ENCODE assay signal across 11 cellular contexts in genomic region chr17:58323420-58324408, GRCh38. TPM values are rescaled to one million over a fixed set of nuclear protein-coding genes. Genes with fewer than 3 reads are reported as not detected.
A peak's percentile ranks its signal among the peaks of the same experiment; 100 is the strongest.
DNase-seq lines count a peak whose midpoint lies in the region; ATAC-seq and TF ChIP-seq lines count a peak whose summit lies in the region.
"Had no signal": no experiment of that assay in that cellular context is flagged by ENCODE, and none has a peak within 500 bp of the region (broad histone marks: within the 10 kb centered on the region; RNA-seq: fewer than 3 reads in every experiment).

No MANE protein-coding gene starts in this region.

- no peak for TF ChIP-seq POLR2A in transverse colon (IDR thresholded peaks at IDR 0.05)

- H3K36me3 ChIP-seq in mucosa of rectum (ENCODE audit: control insufficient read depth in 2 of 2, insufficient read depth in 2 of 2, low read length in 2 of 2), result no peaks in the 10 kb centered on the region
- no peaks in the 10 kb centered on the region for H3K36me3 ChIP-seq in transverse colon

- DNase-seq in activated T-cell treated with anti-CD3 and anti-CD28 coated beads, Interleukin-2, amount 50 U/mL, for 72 hours, result peak in 1 of 2 donors; percentile 38
- DNase-seq in activated T-cell treated with anti-CD3 and anti-CD28 coated beads for 4 hours (no peak), coronary artery (ENCODE audit: low spot score) (no peak), transverse colon (no peak), NCI-H1092 treated with DMSO at 0.1 percent for 48 hours (lab: John Stamatoyannopoulos, UW) (no peak), SKM-1 (lab: John Stamatoyannopoulos, UW; ENCODE audit: unreplicated experiment) (no peak), hepatic stellate cell (ENCODE audit: low spot score) (no peak)
- DNase-seq: activated naive CD4-positive, alpha-beta T cell treated with anti-CD3 and anti-CD28 coated beads for 36 hours; CD4-positive, alpha-beta T cell had no signal

- H3K36me3 Mint-ChIP-seq in activated T-cell treated with anti-CD3 and anti-CD28 coated beads, Interleukin-2, amount 50 U/mL, for 72 hours (ENCODE audit: insufficient read depth in 2 of 2), result no peaks in the 10 kb centered on the region

- peak overlapping the region in 1 of 2 donors; percentile 5 for H3K4me3 Mint-ChIP-seq in activated T-cell treated with anti-CD3 and anti-CD28 coated beads, Interleukin-2, amount 50 U/mL, for 72 hours
- H3K4me3 Mint-ChIP-seq: activated naive CD4-positive, alpha-beta T cell treated with anti-CD3 and anti-CD28 coated beads for 36 hours; CD4-positive, alpha-beta T cell had no signal

- H3K4me1 Mint-ChIP-seq in activated T-cell treated with anti-CD3 and anti-CD28 coated beads, Interleukin-2, amount 50 U/mL, for 72 hours (ENCODE audit: low read depth), result peaks cover 50% of the 10 kb centered on the region

- whole genome bisulfite sequencing in transverse colon (ENCODE audit: low coverage in 1 of 2), 2 donors, result 32% methylated on average over 20 of the region's 20 CpGs; no CpG with 5 or more reads in 1 of the 2 donors

- no peaks in the 10 kb centered on the region for H3K27me3 ChIP-seq in mucosa of rectum (ENCODE audit: control insufficient read depth in 2 of 2, insufficient read depth in 2 of 2, low read length in 2 of 2)
- H3K27me3 ChIP-seq in transverse colon, result no peaks in the 10 kb centered on the region

- H3K27me3 Mint-ChIP-seq in activated T-cell treated with anti-CD3 and anti-CD28 coated beads, Interleukin-2, amount 50 U/mL, for 72 hours (ENCODE audit: low read depth), result no peaks in the 10 kb centered on the region
- H3K27me3 Mint-ChIP-seq: CD4-positive, alpha-beta T cell had no signal

- H3K9me3 ChIP-seq in mucosa of rectum (ENCODE audit: control insufficient read depth in 2 of 2, low read length in 2 of 2), result no peaks in the 10 kb centered on the region
- no peaks in the 10 kb centered on the region for H3K9me3 ChIP-seq in transverse colon

- H3K9me3 Mint-ChIP-seq in activated T-cell treated with anti-CD3 and anti-CD28 coated beads, Interleukin-2, amount 50 U/mL, for 72 hours, result no peaks in the 10 kb centered on the region
- H3K9me3 Mint-ChIP-seq: activated naive CD4-positive, alpha-beta T cell treated with anti-CD3 and anti-CD28 coated beads for 36 hours; CD4-positive, alpha-beta T cell had no signal

- no peak for TF ChIP-seq CTCF in coronary artery (IDR thresholded peaks at IDR 0.05)
- no peak for TF ChIP-seq CTCF in transverse colon (IDR thresholded peaks at IDR 0.05)

- TF ChIP-seq EP300 in transverse colon (IDR thresholded peaks at IDR 0.05; ENCODE audit: low read depth), result no peak

- H3K4me1 ChIP-seq in mucosa of rectum (ENCODE audit: control insufficient read depth in 2 of 2, insufficient read depth in 2 of 2, low read length in 2 of 2) (peaks cover 9 to 13% of the 10 kb centered on the region in 2 donors), transverse colon (peaks cover 4 to 13% (median 11%) of the 10 kb centered on the region in 4 donors)

- in situ Hi-C loops in transverse colon (cut with MboI; ENCODE audit: low pct_ligation_motif_present in 1 of 4, low pct_unique_long_range_greater_than_20kb in 1 of 4, low sequenced_read_pairs in 3 of 4), result no loop called here

- H3K27ac ChIP-seq in coronary artery, result peak overlapping the region; percentile 16 to 75
- peak overlapping the region in 1 of 2 donors; percentile 23 for H3K27ac ChIP-seq in mucosa of rectum (ENCODE audit: low read depth in 2 of 2, low read length in 2 of 2)
- H3K27ac ChIP-seq in transverse colon, result peak overlapping the region; percentile 46 to 70 (median 64)

- ATAC-seq in activated T-cell treated with anti-CD3 and anti-CD28 coated beads, Interleukin-2, amount 50 U/mL, for 72 hours (replicated peaks in 1 of 2), result peak; percentile 1

- H3K4me3 ChIP-seq in coronary artery, result peak overlapping the region; percentile 80
- peak overlapping the region; percentile 67 to 83 for H3K4me3 ChIP-seq in mucosa of rectum (ENCODE audit: low read length in 2 of 2)
- H3K4me3 ChIP-seq in transverse colon, result peak overlapping the region; percentile 50 to 69 (median 56)

- peak overlapping the region; percentile 87 for H3K27ac Mint-ChIP-seq in activated T-cell treated with anti-CD3 and anti-CD28 coated beads, Interleukin-2, amount 50 U/mL, for 72 hours
- H3K27ac Mint-ChIP-seq: activated naive CD4-positive, alpha-beta T cell treated with anti-CD3 and anti-CD28 coated beads for 36 hours; CD4-positive, alpha-beta T cell had no signal

- peak overlapping the region; percentile 56 to 70 for H3K9ac ChIP-seq in mucosa of rectum (ENCODE audit: low read depth in 1 of 2, low read length in 2 of 2)

- intact Hi-C loops in transverse colon (cut with DNase I; ENCODE audit: low total_unique reads), result no loop called here

RNA-seq across cellular contexts. Expression of gene TSPOAP1, which starts 4.9 kb away (rescaled TPM):
- total RNA-seq in activated T-cell treated with anti-CD3 and anti-CD28 coated beads, Interleukin-2, amount 50 U/mL, for 72 hours, result 10 to 100 TPM; 42.3 to 55.3 TPM
- total RNA-seq in transverse colon, result 10 to 100 TPM in 2 of 4 donors, 1 to 10 TPM in 2; 4.4 to 21.7 (median 9.4) TPM

RNA-seq across cellular contexts. Expression of gene SUPT4H1, which starts 28.3 kb away (rescaled TPM):
- 100 to 1,000 TPM; 101 to 110 TPM for total RNA-seq in activated T-cell treated with anti-CD3 and anti-CD28 coated beads, Interleukin-2, amount 50 U/mL, for 72 hours
- 10 to 100 TPM; 12.0 to 66.3 (median 40.0) TPM for total RNA-seq in transverse colon

RNA-seq across cellular contexts. Expression of gene MPO, which starts 43.0 kb away (rescaled TPM):
- under 1 TPM in 1 of 2 donors, not detected in 1; 0.09 TPM for total RNA-seq in activated T-cell treated with anti-CD3 and anti-CD28 coated beads, Interleukin-2, amount 50 U/mL, for 72 hours
- total RNA-seq in transverse colon, result not detected
- total RNA-seq: activated naive CD4-positive, alpha-beta T cell treated with anti-CD3 and anti-CD28 coated beads for 36 hours; lung microvascular endothelial cell had no signal
